In genomic region chr5:56693220-56693579, GRCh38 we compare ENCODE assay signal across 12 cellular contexts.
DNase-seq lines count a peak whose midpoint lies in the region; ATAC-seq and TF ChIP-seq lines count a peak whose summit lies in the region.
"Had no signal": no experiment of that assay in that cellular context is flagged by ENCODE, and none has a peak within 500 bp of the region (broad histone marks: within the 10 kb centered on the region; RNA-seq: fewer than 3 reads in every experiment).

No MANE protein-coding gene starts in this region.

- no peaks in the 10 kb centered on the region for H3K9me3 Mint-ChIP-seq in CD4-positive, alpha-beta T cell

- CTCF ChIA-PET in CD4-positive, alpha-beta T cell (lab: Charles Lee) = no interaction called here

- DNase-seq in CD4-positive, alpha-beta T cell = peak in 2 of 10 experiments; percentile 35 to 40
- peak; percentile 66 for DNase-seq in activated CD4-positive, alpha-beta T cell treated with anti-CD3 and anti-CD28 coated beads for 48 hours
- DNase-seq in activated naive CD4-positive, alpha-beta T cell treated with anti-CD3 and anti-CD28 coated beads, Interleukin-2, amount 50 U/mL, for 16 hours = peak; percentile 68
- peak; percentile 48 for DNase-seq in stimulated activated CD4-positive, alpha-beta T cell treated with anti-CD3 and anti-CD28 coated beads, Interleukin-2, amount 100 ng/mL, for 4 hours (ENCODE audit: low read depth)
- DNase-seq in body of pancreas (no peak), NCI-H2171 (lab: John Stamatoyannopoulos, UW) (no peak), NCI-H187 treated with DMSO at 0.1 percent for 48 hours (lab: John Stamatoyannopoulos, UW) (no peak)
- DNase-seq: effector CD4-positive, alpha-beta T cell; NCI-H1092; NCI-H226; stomach had no signal

- WGBS in body of pancreas, 2 donors = 80 to 84% methylated on average over 5 of the region's 5 CpGs

- no peaks in the 10 kb centered on the region for H3K36me3 ChIP-seq in body of pancreas (replicated peaks in 1 of 2; ENCODE audit: insufficient read depth in 1 of 2, low read depth in 2 of 2)
- H3K36me3 ChIP-seq: stomach had no signal

- H3K4me3 ChIP-seq in body of pancreas = no peak overlapping the region
- H3K4me3 ChIP-seq: stomach had no signal

- peak overlapping the region; percentile 82 for H3K27ac Mint-ChIP-seq in CD4-positive, alpha-beta T cell

- H3K36me3 Mint-ChIP-seq in CD4-positive, alpha-beta T cell (ENCODE audit: low read depth) = peaks cover 6% of the 10 kb centered on the region

- peaks cover 2% of the 10 kb centered on the region for H3K4me1 ChIP-seq in body of pancreas

- TF ChIP-seq CTCF in CD4-positive, alpha-beta T cell (IDR thresholded peaks at IDR 0.05) = no peak
- TF ChIP-seq CTCF in body of pancreas (IDR thresholded peaks at IDR 0.05) = no peak

- POLR2A ChIA-PET in CD4-positive, alpha-beta T cell (lab: Charles Lee) = interaction anchor here (1.7 kb wide), 1 partner anchor 16 kb away, joined by 5 read pairs; no protein-coding TSS in a partner anchor

- no peaks in the 10 kb centered on the region for H3K9me3 ChIP-seq in CD4-positive, alpha-beta T cell (ENCODE audit: control insufficient read depth, low read length)
- no peaks in the 10 kb centered on the region for H3K9me3 ChIP-seq in body of pancreas
- H3K9me3 ChIP-seq: stomach had no signal

- intact Hi-C loops in CD4-positive, alpha-beta T cell (cut with DNase I, micrococcal nuclease) = loop anchor here in 1 of 2 experiments (5.0 to 10.0 kb wide), 3 partner anchors 58 to 218 kb away; partner anchors contain the start of gene MAP3K1
- intact Hi-C loops in body of pancreas (cut with DNase I) = no loop called here

- peak overlapping the region; percentile 71 for H3K4me3 Mint-ChIP-seq in CD4-positive, alpha-beta T cell

- H3K27me3 ChIP-seq in CD4-positive, alpha-beta T cell (ENCODE audit: control insufficient read depth, insufficient read depth, low read length) = no peaks in the 10 kb centered on the region
- H3K27me3 ChIP-seq in body of pancreas = no peaks in the 10 kb centered on the region
- H3K27me3 ChIP-seq: stomach had no signal

- no peak for TF ChIP-seq POLR2A in body of pancreas (IDR thresholded peaks at IDR 0.05)

- peak; percentile 30 for ATAC-seq in CD4-positive, alpha-beta T cell (ENCODE audit: poor library complexity)
- no peak for ATAC-seq in body of pancreas
- ATAC-seq in GM19351 (IDR thresholded peaks at IDR 0.05; ENCODE audit: unreplicated experiment) = no peak

- H3K27me3 Mint-ChIP-seq in CD4-positive, alpha-beta T cell = no peaks in the 10 kb centered on the region

- no peak overlapping the region for H3K27ac ChIP-seq in CD4-positive, alpha-beta T cell (ENCODE audit: low read depth, low read length)
- H3K27ac ChIP-seq in body of pancreas = no peak overlapping the region
- H3K27ac ChIP-seq: stomach had no signal

- H3K4me1 Mint-ChIP-seq in CD4-positive, alpha-beta T cell (ENCODE audit: low read depth) = peaks cover 97% of the 10 kb centered on the region

Comparison
In these comparisons a context has a peak if more than half of its experiments do, and no peak if none do; other contexts are left out.
1. DNase-seq: peak in activated CD4-positive, alpha-beta T cell treated with anti-CD3 and anti-CD28 coated beads for 48 hours (single experiment), activated naive CD4-positive, alpha-beta T cell treated with anti-CD3 and anti-CD28 coated beads, Interleukin-2, amount 50 U/mL, for 16 hours (single experiment) and stimulated activated CD4-positive, alpha-beta T cell treated with anti-CD3 and anti-CD28 coated beads, Interleukin-2, amount 100 ng/mL, for 4 hours (single experiment); none in body of pancreas (0 of 4), NCI-H2171 (single experiment) and NCI-H187 treated with DMSO at 0.1 percent for 48 hours (single experiment).